Comparison of ENCODE assay signal across 32 cellular contexts in the genomic region with DNA sequence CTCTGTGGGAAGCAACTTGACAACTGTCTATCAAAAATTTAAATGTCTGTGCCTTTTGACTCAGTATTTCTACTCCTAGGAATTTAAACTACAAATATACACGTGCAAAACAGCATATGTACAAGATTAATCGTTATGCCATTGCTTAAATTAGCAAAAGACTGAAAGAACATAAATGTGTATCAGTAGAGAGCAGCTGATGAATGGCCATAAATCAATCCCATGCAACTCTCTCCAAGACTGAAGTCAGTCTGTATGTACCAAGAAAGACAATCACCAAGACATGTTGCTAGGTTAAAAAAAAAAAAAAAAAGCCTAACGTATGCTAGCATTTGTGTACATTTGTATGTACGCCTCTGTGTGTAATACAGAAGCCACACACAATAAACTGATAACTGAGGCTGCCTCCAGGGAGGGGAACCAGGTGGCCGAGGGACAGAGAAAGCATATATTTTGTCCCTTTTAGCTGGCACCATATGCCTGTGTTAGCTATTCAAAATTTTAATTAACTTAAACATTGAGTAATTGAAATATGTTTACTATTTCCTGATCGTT.
DNase-seq lines count a peak whose midpoint lies in the region; ATAC-seq, FAIRE-seq and TF ChIP-seq lines count a peak whose summit lies in the region.
"Had no signal": no experiment of that assay in that cellular context is flagged by ENCODE, and none has a peak within 500 bp of the region (broad histone marks: within the 10 kb centered on the region; RNA-seq: fewer than 3 reads in every experiment).

No MANE protein-coding gene starts in this region.

- H3K27ac Mint-ChIP-seq in activated naive CD8-positive, alpha-beta T cell = peak overlapping the region; percentile 34
- H3K27ac Mint-ChIP-seq in activated naive CD8-positive, alpha-beta T cell treated with anti-CD3 and anti-CD28 coated beads for 36 hours = no peak overlapping the region

- FAIRE-seq in colon (lab: Jason Lieb, UNC) = peak; percentile 24
- FAIRE-seq: endothelial cell of umbilical vein had no signal

- H3K27me3 Mint-ChIP-seq in activated naive CD8-positive, alpha-beta T cell = no peaks in the 10 kb centered on the region
- H3K27me3 Mint-ChIP-seq in activated naive CD8-positive, alpha-beta T cell treated with anti-CD3 and anti-CD28 coated beads for 36 hours = no peaks in the 10 kb centered on the region
- H3K27me3 Mint-ChIP-seq: brain had no signal

- DNase-seq in activated naive CD8-positive, alpha-beta T cell treated with anti-CD3 and anti-CD28 coated beads for 36 hours = no peak
- DNase-seq in transverse colon (no peak), activated gamma-delta T cell (lab: John Stamatoyannopoulos, UW) (no peak), aorta (no peak)
- DNase-seq: activated CD4-positive, alpha-beta T cell treated with anti-CD3 and anti-CD28 coated beads for 48 hours; activated effector memory CD4-positive, alpha-beta T cell treated with anti-CD3 and anti-CD28 coated beads, Interleukin-2, amount 50 U/mL, for 16 hours; adrenal gland; cerebellar nuclear complex; DMS 273 treated with DMSO at 0.1 percent for 48 hours; GOT3; hypothalamus; immature natural killer cell; mesenchymal stem cell; NCI-H1105 treated with DMSO at 0.1 percent for 48 hours; NCI-H2081; NCI-H345; NCI-H748 treated with DMSO at 0.1 percent for 48 hours; stimulated activated CD4-positive, alpha-beta T cell treated with anti-CD3 and anti-CD28 coated beads, Interleukin-4, amount 100 ng/mL, for 4 hours; stimulated activated naive CD4-positive, alpha-beta T cell treated with Interleukin-2 at 50 U/mL for 16 hours; uterus had no signal

- TF ChIP-seq CTCF in transverse colon (IDR thresholded peaks at IDR 0.05) = no peak

- H3K4me1 ChIP-seq in transverse colon (peaks cover 0 to 18% (median 0%) of the 10 kb centered on the region in 4 donors), aorta (ENCODE audit: control insufficient read depth in 1 of 2, insufficient read depth in 2 of 2, low read length in 2 of 2) (peaks cover 0 to 2% of the 10 kb centered on the region in 2 donors)
- H3K4me1 ChIP-seq: adrenal gland, prostate gland, uterus had no signal

- H3K27ac ChIP-seq in KOPT-K1 (ENCODE audit: low read depth, low read length, poor library complexity, severe bottlenecking) (peak overlapping the region; percentile 38), transverse colon (peak overlapping the region; percentile 67 to 76 (median 70)), aorta (ENCODE audit: low read depth in 1 of 2, low read length in 2 of 2) (no peak overlapping the region)
- H3K27ac ChIP-seq: adrenal gland, C4-2B, gastroesophageal sphincter, neutrophil, prostate gland, SK-N-MC, uterus had no signal

- in situ Hi-C loops in transverse colon (cut with MboI; ENCODE audit: low pct_ligation_motif_present in 1 of 4, low pct_unique_long_range_greater_than_20kb in 1 of 4, low sequenced_read_pairs in 3 of 4) = no loop called here

- WGBS in transverse colon (ENCODE audit: low coverage in 1 of 2), 2 donors = 51 to 58% methylated on average over 2 to 6 of the region's 6 CpGs
- 71 to 80% methylated on average over 6 of the region's 6 CpGs for WGBS in aorta, 2 donors

- H3K4me3 Mint-ChIP-seq in activated naive CD8-positive, alpha-beta T cell = no peak overlapping the region
- H3K4me3 Mint-ChIP-seq in activated naive CD8-positive, alpha-beta T cell treated with anti-CD3 and anti-CD28 coated beads for 36 hours = no peak overlapping the region
- H3K4me3 Mint-ChIP-seq: brain, immature natural killer cell had no signal

- no peak overlapping the region for H3K4me3 ChIP-seq in transverse colon
- H3K4me3 ChIP-seq in aorta (ENCODE audit: low read length in 2 of 2) = no peak overlapping the region
- H3K4me3 ChIP-seq: adrenal gland, gastroesophageal sphincter, prostate gland, SK-N-MC, uterus had no signal

- intact Hi-C loops in transverse colon (cut with DNase I; ENCODE audit: low total_unique reads) = no loop called here
- intact Hi-C loops in aorta (cut with DNase I) = no loop called here

- ATAC-seq in HG03521 (IDR thresholded peaks at IDR 0.05; ENCODE audit: unreplicated experiment) = no peak
- no peak for ATAC-seq in aorta (ENCODE audit: low FRiP score)
- ATAC-seq: gastroesophageal sphincter, sciatic nerve had no signal

- H3K9me3 ChIP-seq in KOPT-K1 (ENCODE audit: insufficient read depth, low read length, poor library complexity, severe bottlenecking) = no peaks in the 10 kb centered on the region
- H3K9me3 ChIP-seq in transverse colon = no peaks in the 10 kb centered on the region
- H3K9me3 ChIP-seq in aorta (ENCODE audit: control insufficient read depth, low read length) = no peaks in the 10 kb centered on the region
- H3K9me3 ChIP-seq: adrenal gland, gastroesophageal sphincter, neutrophil, prostate gland, uterus had no signal

- no peaks in the 10 kb centered on the region for H3K9me3 Mint-ChIP-seq in activated naive CD8-positive, alpha-beta T cell (ENCODE audit: low read depth)
- peaks cover 4% of the 10 kb centered on the region for H3K9me3 Mint-ChIP-seq in activated naive CD8-positive, alpha-beta T cell treated with anti-CD3 and anti-CD28 coated beads for 36 hours

- no peak for TF ChIP-seq EP300 in transverse colon (IDR thresholded peaks at IDR 0.05; ENCODE audit: low read depth)

- H3K27me3 ChIP-seq in transverse colon (no peaks in the 10 kb centered on the region), aorta (ENCODE audit: control insufficient read depth in 1 of 2, insufficient read depth in 2 of 2, low read length in 1 of 2) (no peaks in the 10 kb centered on the region)
- H3K27me3 ChIP-seq: adrenal gland, gastroesophageal sphincter, neutrophil, uterus had no signal

- H3K4me1 Mint-ChIP-seq in activated naive CD8-positive, alpha-beta T cell (ENCODE audit: low read depth) = peaks cover 71% of the 10 kb centered on the region
- H3K4me1 Mint-ChIP-seq in activated naive CD8-positive, alpha-beta T cell treated with anti-CD3 and anti-CD28 coated beads for 36 hours = peaks cover 54% of the 10 kb centered on the region

- no peak for TF ChIP-seq POLR2A in transverse colon (IDR thresholded peaks at IDR 0.05)

- no peaks in the 10 kb centered on the region for H3K36me3 ChIP-seq in KOPT-K1 (ENCODE audit: insufficient read depth, low read length)
- no peaks in the 10 kb centered on the region for H3K36me3 ChIP-seq in transverse colon
- no peaks in the 10 kb centered on the region for H3K36me3 ChIP-seq in aorta (ENCODE audit: control insufficient read depth in 1 of 2, insufficient read depth in 2 of 2, low read length in 1 of 2)
- H3K36me3 ChIP-seq: adrenal gland, gastroesophageal sphincter, neutrophil, prostate gland, uterus had no signal

- peaks cover 5% of the 10 kb centered on the region for H3K36me3 Mint-ChIP-seq in activated naive CD8-positive, alpha-beta T cell
- peaks cover 37% of the 10 kb centered on the region for H3K36me3 Mint-ChIP-seq in activated naive CD8-positive, alpha-beta T cell treated with anti-CD3 and anti-CD28 coated beads for 36 hours
- H3K36me3 Mint-ChIP-seq: immature natural killer cell had no signal

Comparison
In these comparisons a context has a peak if more than half of its experiments do, and no peak if none do; other contexts are left out.
1. H3K27ac ChIP-seq: peak in KOPT-K1 (single experiment) and transverse colon (4 of 4); none in aorta (0 of 2).